In genomic region chr19:24033962-24034342, GRCh38 we compare ENCODE assay signal across 9 cellular contexts. TPM values are rescaled to one million over a fixed set of nuclear protein-coding genes. Genes with fewer than 3 reads are reported as not detected.
DNase-seq lines count a peak whose midpoint lies in the region; ATAC-seq, FAIRE-seq and TF ChIP-seq lines count a peak whose summit lies in the region.
"Had no signal": no experiment of that assay in that cellular context is flagged by ENCODE, and none has a peak within 500 bp of the region (broad histone marks: within the 10 kb centered on the region; RNA-seq: fewer than 3 reads in every experiment).

No MANE protein-coding gene starts in this region.

- H3K27me3 ChIP-seq in BLaER1 (no peaks in the 10 kb centered on the region), OCI-LY3 (ENCODE audit: low read depth, low read length) (no peaks in the 10 kb centered on the region), astrocyte (ENCODE audit: insufficient read depth, low read length) (no peaks in the 10 kb centered on the region), hepatocyte (no peaks in the 10 kb centered on the region), prostate gland (replicated peaks; ENCODE audit: insufficient read depth) (no peaks in the 10 kb centered on the region)

- H3K4me1 ChIP-seq in BLaER1: peaks cover 63% of the 10 kb centered on the region
- peaks cover 10% of the 10 kb centered on the region; the same call in 1 of the 2 replicates for H3K4me1 ChIP-seq in OCI-LY3 (ENCODE audit: low read length)
- H3K4me1 ChIP-seq in astrocyte (ENCODE audit: insufficient read depth, low read length): peaks cover 11% of the 10 kb centered on the region
- peaks cover 17% of the 10 kb centered on the region for H3K4me1 ChIP-seq in hepatocyte (ENCODE audit: insufficient read depth)
- peaks cover 5% of the 10 kb centered on the region for H3K4me1 ChIP-seq in prostate gland (replicated peaks)

- peaks cover 42% of the 10 kb centered on the region for H4K20me1 ChIP-seq in BLaER1
- H4K20me1 ChIP-seq in OCI-LY3 (ENCODE audit: insufficient read depth, low read length): no peaks in the 10 kb centered on the region; the same call in 1 of the 2 replicates
- peaks cover 39% of the 10 kb centered on the region for H4K20me1 ChIP-seq in astrocyte (ENCODE audit: insufficient read depth, low read length)
- peaks cover 13% of the 10 kb centered on the region for H4K20me1 ChIP-seq in hepatocyte (ENCODE audit: insufficient read depth, poor library complexity, severe bottlenecking)

- ATAC-seq in GM18867 (IDR thresholded peaks at IDR 0.05; ENCODE audit: unreplicated experiment) (peak; percentile 26), HG03097 (IDR thresholded peaks at IDR 0.05; ENCODE audit: low FRiP score, unreplicated experiment) (peak; percentile 10)

- FAIRE-seq in astrocyte (lab: Jason Lieb, UNC): no peak
- FAIRE-seq: TTC549 had no signal

- H3K9me2 ChIP-seq in hepatocyte (replicated peaks; ENCODE audit: insufficient read depth): no peaks in the 10 kb centered on the region

- peaks cover 32% of the 10 kb centered on the region for H3K9me3 ChIP-seq in BLaER1
- H3K9me3 ChIP-seq in OCI-LY3 (ENCODE audit: insufficient read depth, low read length): no peaks in the 10 kb centered on the region
- H3K9me3 ChIP-seq in astrocyte (ENCODE audit: insufficient read depth, low read depth, low read length): no peaks in the 10 kb centered on the region
- H3K9me3 ChIP-seq in hepatocyte (ENCODE audit: low read depth): no peaks in the 10 kb centered on the region
- H3K9me3 ChIP-seq in prostate gland: no peaks in the 10 kb centered on the region

- 1% methylated on average over 15 of the region's 15 CpGs for WGBS in hepatocyte (ENCODE audit: low lambda C conversion rate, missing lambda C conversion rate)
- WGBS in prostate gland: 0% methylated on average over 15 of the region's 15 CpGs

- H3K9ac ChIP-seq in BLaER1 (peak overlapping the region; percentile 98), OCI-LY3 (ENCODE audit: low read length) (peak overlapping the region; percentile 91), astrocyte (ENCODE audit: low read length) (peak overlapping the region; percentile 98)

- H3K4me1 Mint-ChIP-seq in astrocyte (ENCODE audit: low read depth, unreplicated experiment): peaks cover 13% of the 10 kb centered on the region

- H3K4me3 ChIP-seq in BLaER1 (peak overlapping the region; percentile 90), OCI-LY3 (ENCODE audit: low read length) (peak overlapping the region; percentile 97), astrocyte (ENCODE audit: insufficient read depth, low read depth, low read length) (peak overlapping the region; percentile 87), hepatocyte (peak overlapping the region; percentile 91), prostate gland (peak overlapping the region; percentile 61 to 69)

- peak overlapping the region; percentile 100 for H3K27ac Mint-ChIP-seq in astrocyte (ENCODE audit: unreplicated experiment)

- peaks cover 3% of the 10 kb centered on the region for H3K9me3 Mint-ChIP-seq in astrocyte (ENCODE audit: unreplicated experiment)

- no peaks in the 10 kb centered on the region for H3K27me3 Mint-ChIP-seq in astrocyte (ENCODE audit: low read depth, unreplicated experiment)

- H3K79me2 ChIP-seq in OCI-LY3 (ENCODE audit: low read length): peaks cover 44% of the 10 kb centered on the region
- peaks cover 50% of the 10 kb centered on the region for H3K79me2 ChIP-seq in astrocyte (ENCODE audit: insufficient read depth, low read length)
- H3K79me2 ChIP-seq in hepatocyte: peaks cover 49% of the 10 kb centered on the region

- peak overlapping the region; percentile 99 for H3K4me3 Mint-ChIP-seq in astrocyte (ENCODE audit: unreplicated experiment)

- H3K36me3 ChIP-seq in BLaER1 (peaks cover 34% of the 10 kb centered on the region), OCI-LY3 (replicated peaks; ENCODE audit: low read depth, low read length) (peaks cover 29% of the 10 kb centered on the region), astrocyte (ENCODE audit: insufficient read depth, low read length) (peaks cover 14% of the 10 kb centered on the region), hepatocyte (replicated peaks; ENCODE audit: insufficient read depth, low read depth) (no peaks in the 10 kb centered on the region), prostate gland (no peaks in the 10 kb centered on the region)

- peak; percentile 57 for DNase-seq in astrocyte (ENCODE audit: low read depth)
- peak; percentile 73 for DNase-seq in hepatocyte (ENCODE audit: low spot score)
- DNase-seq in prostate gland (ENCODE audit: low spot score): peak; percentile 32
- DNase-seq in NOMO-1 (lab: John Stamatoyannopoulos, UW; ENCODE audit: unreplicated experiment in 2 of 2): no peak

- H3K4me2 ChIP-seq in BLaER1 (peak overlapping the region; percentile 91), OCI-LY3 (ENCODE audit: low read length) (peak overlapping the region; percentile 99), astrocyte (ENCODE audit: low read length) (peak overlapping the region; percentile 96), hepatocyte (peak overlapping the region; percentile 90)

- intact Hi-C loops in prostate gland (cut with DNase I): loop anchor here (10.0 kb wide), 1 partner anchor 639 kb away; the partner anchor contains the start of gene ZNF91

- no peak for TF ChIP-seq POLR2A in prostate gland (IDR thresholded peaks at IDR 0.05)

- peaks cover 8% of the 10 kb centered on the region for H3K36me3 Mint-ChIP-seq in astrocyte (ENCODE audit: low read depth, unreplicated experiment)

- H2AFZ ChIP-seq in OCI-LY3 (ENCODE audit: low read depth, low read length): peak overlapping the region; percentile 93
- peak overlapping the region; percentile 96 for H2AFZ ChIP-seq in astrocyte (ENCODE audit: low read depth, low read length)
- H2AFZ ChIP-seq in hepatocyte: peak overlapping the region; percentile 86

- H3K27ac ChIP-seq in BLaER1 (peak overlapping the region; percentile 98), OCI-LY3 (ENCODE audit: low read length) (peak overlapping the region; percentile 74), astrocyte (ENCODE audit: low read depth, low read length) (peak overlapping the region; percentile 95), hepatocyte (peak overlapping the region; percentile 99), prostate gland (peak overlapping the region; percentile 91)

- TF ChIP-seq CTCF in OCI-LY3 (IDR thresholded peaks at IDR 0.05; ENCODE audit: low read depth, low read length) (no peak), astrocyte (IDR thresholded peaks at IDR 0.05; ENCODE audit: insufficient read depth, low read depth, low read length) (no peak), hepatocyte (IDR thresholded peaks at IDR 0.05; ENCODE audit: poor library complexity) (no peak), prostate gland (IDR thresholded peaks at IDR 0.05) (no peak)

RNA-seq across cellular contexts. Expression of gene ZNF254, which starts 53.0 kb away (rescaled TPM):
- total RNA-seq in astrocyte (13.9 and 20.4 TPM in 2 replicates), hepatocyte (30.1 and 33.8 TPM in 2 replicates), prostate gland (10 to 100 TPM; 21.8 to 22.7 TPM)
- polyA plus RNA-seq in hepatocyte: 8.5 and 9.3 TPM in 2 replicates

Comparison
In these comparisons a context has a peak if more than half of its experiments do, and no peak if none do; other contexts are left out.
1. DNase-seq: peak in astrocyte (single experiment), hepatocyte (single experiment) and prostate gland (single experiment); none in NOMO-1 (0 of 2).
2. Peak in every context shown above with its lines, with median percentiles within 50 percentile points of each other: H3K27ac ChIP-seq, H3K4me2 ChIP-seq, H3K4me3 ChIP-seq, H3K9ac ChIP-seq and H2AFZ ChIP-seq.